ENCODE assay signal across 23 cellular contexts in the genomic region with DNA sequence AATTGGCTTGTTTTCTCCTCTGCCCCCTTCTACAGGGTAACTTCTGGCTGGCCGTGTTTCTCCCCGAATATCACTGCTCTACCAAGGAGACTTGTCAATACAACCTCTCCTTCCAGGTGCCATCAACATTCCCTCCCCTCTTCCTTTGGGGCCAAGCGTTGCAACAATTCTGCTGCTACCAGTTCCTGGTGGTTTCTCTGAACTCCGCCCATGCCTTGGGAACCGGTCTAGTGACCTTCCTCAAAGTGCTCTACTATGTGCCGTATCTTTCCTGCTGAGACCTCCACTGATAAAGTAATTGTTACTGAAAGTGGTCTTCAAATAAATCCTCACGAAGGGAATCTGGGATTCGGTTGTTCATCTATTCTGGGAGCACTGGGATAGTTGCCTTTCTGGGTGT.
"Had no signal": no experiment of that assay in that cellular context is flagged by ENCODE, and none has a peak within 500 bp of the region (broad histone marks: within the 10 kb centered on the region; RNA-seq: fewer than 3 reads in every experiment).

No MANE protein-coding gene starts in this region.

- H3K36me3 ChIP-seq: brain microvascular endothelial cell, neural progenitor cell, thoracic aorta had no signal

- H3K9ac ChIP-seq: neural progenitor cell, SK-N-SH had no signal

- H3K4me2 ChIP-seq: neural progenitor cell, SK-N-SH had no signal

- H3K9me3 ChIP-seq: SK-N-SH, thoracic aorta had no signal

- DNase-seq: activated B cell treated with CpG ODN at 0.5 μM for 24 hours; activated CD4-positive, alpha-beta memory T cell treated with anti-CD3 and anti-CD28 coated beads, Interleukin-2, amount 10 ng/mL, durations not matched to agents 7 days and 5 days; activated CD4-positive, alpha-beta T cell treated with anti-CD3 and anti-CD28 coated beads for 48 hours; activated CD8-positive, alpha-beta memory T cell treated with anti-CD3 and anti-CD28 coated beads, Interleukin-2, amount 10 ng/mL, durations not matched to agents 7 days and 5 days; activated naive CD4-positive, alpha-beta T cell treated with Interleukin-2 at 50 U/mL for 16 hours; aorta; brain microvascular endothelial cell; cortex of kidney; effector CD8-positive, alpha-beta T cell; hippocampal formation; kidney; left ventricle myocardium superior; naive thymus-derived CD4-positive, alpha-beta T cell; psoas muscle; right cardiac atrium; SK-N-SH; stimulated activated CD4-positive, alpha-beta T cell treated with anti-CD3 and anti-CD28 coated beads, Interleukin-4, amount 100 ng/mL, for 1 hour had no signal

- H3K4me3 Mint-ChIP-seq: activated B cell treated with CpG ODN at 0.5 μM for 24 hours; activated CD4-positive, alpha-beta memory T cell treated with anti-CD3 and anti-CD28 coated beads, Interleukin-2, amount 10 ng/mL, durations not matched to agents 7 days and 5 days; activated CD8-positive, alpha-beta memory T cell treated with anti-CD3 and anti-CD28 coated beads, Interleukin-2, amount 10 ng/mL, durations not matched to agents 7 days and 5 days; activated T-helper 17 cell treated with anti-CD3 and anti-CD28 coated beads, Interleukin-2, amount 50 U/mL, for 72 hours; central memory CD8-positive, alpha-beta T cell; naive thymus-derived CD4-positive, alpha-beta T cell; neural progenitor cell; stimulated activated effector memory CD8-positive, alpha-beta T cell treated with anti-CD3 and anti-CD28 coated beads, Interleukin-12 subunit alpha, Interleukin-12 subunit beta, amount 100 ng/mL, for 72 hours had no signal

- H3K4me1 Mint-ChIP-seq: activated B cell treated with CpG ODN at 0.5 μM for 24 hours; central memory CD8-positive, alpha-beta T cell had no signal

- H3K4me1 ChIP-seq: neural progenitor cell had no signal

- H3K36me3 Mint-ChIP-seq: stimulated activated effector memory CD8-positive, alpha-beta T cell treated with anti-CD3 and anti-CD28 coated beads, Interleukin-12 subunit alpha, Interleukin-12 subunit beta, amount 100 ng/mL, for 72 hours had no signal

- H3K9me2 ChIP-seq: SK-N-SH had no signal

- H3K4me3 ChIP-seq: neural progenitor cell, psoas muscle, skin epidermis, thoracic aorta had no signal

- H3K9me3 Mint-ChIP-seq: activated T-helper 17 cell treated with anti-CD3 and anti-CD28 coated beads, Interleukin-2, amount 50 U/mL, for 72 hours; central memory CD8-positive, alpha-beta T cell had no signal

- H3K27ac ChIP-seq: brain microvascular endothelial cell, neural progenitor cell, psoas muscle, skin epidermis, thoracic aorta had no signal

- H3K27me3 ChIP-seq: brain microvascular endothelial cell, neural progenitor cell had no signal

- ATAC-seq: activated CD8-positive, alpha-beta memory T cell treated with anti-CD3 and anti-CD28 coated beads, Interleukin-2, amount 10 ng/mL, durations not matched to agents 7 days and 5 days; activated T-helper 17 cell treated with anti-CD3 and anti-CD28 coated beads, Interleukin-2, amount 50 U/mL, for 72 hours; left ventricle myocardium superior; naive thymus-derived CD4-positive, alpha-beta T cell; psoas muscle; right cardiac atrium; stimulated activated effector memory CD8-positive, alpha-beta T cell treated with anti-CD3 and anti-CD28 coated beads, Interleukin-12 subunit alpha, Interleukin-12 subunit beta, amount 100 ng/mL, for 72 hours had no signal

- H2AFZ ChIP-seq: neural progenitor cell had no signal

- H3K27ac Mint-ChIP-seq: activated B cell treated with CpG ODN at 0.5 μM for 24 hours; activated CD4-positive, alpha-beta memory T cell treated with anti-CD3 and anti-CD28 coated beads, Interleukin-2, amount 10 ng/mL, durations not matched to agents 7 days and 5 days; activated CD8-positive, alpha-beta memory T cell treated with anti-CD3 and anti-CD28 coated beads, Interleukin-2, amount 10 ng/mL, durations not matched to agents 7 days and 5 days; neural progenitor cell; stimulated activated effector memory CD8-positive, alpha-beta T cell treated with anti-CD3 and anti-CD28 coated beads, Interleukin-12 subunit alpha, Interleukin-12 subunit beta, amount 100 ng/mL, for 72 hours had no signal
